Comparison of ENCODE assay signal across 18 cellular contexts in genomic region chr4:2949782-2950125, GRCh38.
"Had no signal": no experiment of that assay in that cellular context is flagged by ENCODE, and none has a peak within 500 bp of the region (broad histone marks: within the 10 kb centered on the region; RNA-seq: fewer than 3 reads in every experiment).

No MANE protein-coding gene starts in this region.

- ATAC-seq: left cardiac atrium; naive thymus-derived CD4-positive, alpha-beta T cell had no signal

- H3K36me3 ChIP-seq: ovary had no signal

- H3K4me1 ChIP-seq: psoas muscle, tibial nerve had no signal

- DNase-seq: activated CD4-positive, alpha-beta T cell treated with anti-CD3 and anti-CD28 coated beads for 48 hours; amniotic stem cell; dermis blood vessel endothelial cell; effector memory CD4-positive, alpha-beta T cell; foreskin fibroblast; hippocampal formation; left cardiac atrium; mesenchymal stem cell; naive thymus-derived CD4-positive, alpha-beta T cell; stimulated activated CD4-positive, alpha-beta T cell treated with anti-CD3 and anti-CD28 coated beads, Interleukin-15, amount 100 ng/mL, for 24 hours; stimulated activated CD4-positive, alpha-beta T cell treated with anti-CD3 and anti-CD28 coated beads, Interleukin-2, amount 100 ng/mL, for 48 hours; stimulated activated naive CD4-positive, alpha-beta T cell; SW 1271 had no signal

- H3K9me3 Mint-ChIP-seq: activated naive CD4-positive, alpha-beta T cell treated with anti-CD3 and anti-CD28 coated beads, Interleukin-2, amount 50 U/mL, for 24 hours; naive thymus-derived CD4-positive, alpha-beta T cell had no signal

- H3K4me3 Mint-ChIP-seq: activated naive CD4-positive, alpha-beta T cell treated with anti-CD3 and anti-CD28 coated beads, Interleukin-2, amount 50 U/mL, for 24 hours; naive thymus-derived CD4-positive, alpha-beta T cell had no signal

- H3K27me3 Mint-ChIP-seq: activated naive CD4-positive, alpha-beta T cell treated with anti-CD3 and anti-CD28 coated beads, Interleukin-2, amount 50 U/mL, for 24 hours; naive thymus-derived CD4-positive, alpha-beta T cell had no signal

- H3K4me3 ChIP-seq: ovary, psoas muscle, skin epidermis, tibial nerve had no signal

- H3K27ac ChIP-seq: ovary, psoas muscle, skin epidermis, tibial nerve had no signal

- H3K9me3 ChIP-seq: ovary, psoas muscle, tibial nerve had no signal

- H3K27me3 ChIP-seq: ovary, tibial nerve had no signal
